ENCODE assay signal across 1 cellular context in the genomic region with DNA sequence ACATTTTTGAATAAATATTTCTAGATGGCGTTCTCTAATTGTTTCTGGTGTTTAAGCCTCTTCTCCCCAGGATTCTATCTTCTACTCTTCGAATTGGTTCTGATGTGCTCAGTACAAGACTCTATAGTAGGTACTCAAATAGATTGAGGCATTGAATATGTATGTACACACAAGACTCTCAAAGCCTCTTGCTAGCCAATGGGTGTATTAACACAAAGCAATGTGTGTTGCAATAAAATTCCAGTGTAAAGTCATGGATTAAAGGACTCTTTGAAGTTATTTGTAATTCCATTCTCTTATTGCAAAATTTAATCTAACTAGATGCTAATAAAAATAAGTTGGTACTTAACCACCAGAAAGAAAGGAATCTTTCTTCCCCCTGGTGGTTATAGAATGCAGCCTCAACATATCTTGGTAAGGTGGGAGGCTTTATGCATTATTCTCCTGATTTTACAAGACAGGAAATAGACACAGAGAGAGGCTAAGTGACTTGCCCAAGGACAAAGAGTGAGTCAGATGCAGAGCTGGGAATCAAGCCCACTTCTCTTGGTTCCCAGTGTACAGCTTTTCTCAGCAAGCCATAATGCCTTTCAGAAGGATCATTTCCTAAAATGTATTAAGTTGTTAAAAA.
TF ChIP-seq lines count a peak whose summit lies in the region.

No MANE protein-coding gene starts in this region.

TF ChIP-seq in SK-N-SH, 30 proteins besides CTCF, POLR2A, EP300 and RAD21 (continued from another document):
- TF ChIP-seq TEAD4 (IDR thresholded peaks at IDR 0.05; ENCODE audit: borderline replicate concordance, insufficient read depth) (no peak), RXRA (IDR thresholded peaks at IDR 0.05; ENCODE audit: borderline replicate concordance, low read depth) (no peak), FOSL2 (IDR thresholded peaks at IDR 0.05; ENCODE audit: borderline replicate concordance, low read depth) (peak; percentile 39; the same call in 1 of the 2 replicates), ELF1 (IDR thresholded peaks at IDR 0.05) (no peak), RCOR1 (IDR thresholded peaks at IDR 0.05; ENCODE audit: low read length) (no peak), NFIC (IDR thresholded peaks at IDR 0.05; ENCODE audit: borderline replicate concordance) (no peak), IRF3 (IDR thresholded peaks at IDR 0.05; ENCODE audit: low read depth, low read length) (no peak), SIN3A (IDR thresholded peaks at IDR 0.05; ENCODE audit: borderline replicate concordance, low read depth, low read length) (no peak), TCF12 (IDR thresholded peaks at IDR 0.05) (peak; percentile 36; the same call in 1 of the 2 replicates), NRF1 (IDR thresholded peaks at IDR 0.05; ENCODE audit: low read depth, low read length) (no peak)
